ENCODE assay signal across 8 cellular contexts in genomic region chr4:2468464-2469191, GRCh38. TPM values are rescaled to one million over a fixed set of nuclear protein-coding genes. Genes with fewer than 3 reads are reported as not detected.
DNase-seq lines count a peak whose midpoint lies in the region; ATAC-seq lines count a peak whose summit lies in the region.

TSS of gene RNF4 (plus strand) at chr4:2469106. CDS start at chr4:2490494, 21,388 bp downstream.

- DNase-seq in CD8-positive, alpha-beta memory T cell: peak; percentile 91 to 97 (median 95)
- peak; percentile 80 for DNase-seq in HS-5 (ENCODE audit: low read depth)
- peak; percentile 95 for DNase-seq in NK-92 treated with Interleukin-12 subunit alpha and Interleukin-12 subunit beta, amount 100 ng/mL, for 24 hours (lab: John Stamatoyannopoulos, UW)
- DNase-seq in activated CD8-positive, alpha-beta memory T cell treated with anti-CD3 and anti-CD28 coated beads for 24 hours: peak; percentile 94
- peak; percentile 92 to 93 (median 93) for DNase-seq in effector memory CD4-positive, alpha-beta T cell
- peak; percentile 98 for DNase-seq in medulla oblongata (ENCODE audit: extremely low spot score)
- peak; percentile 93 for DNase-seq in stimulated activated CD8-positive, alpha-beta memory T cell treated with anti-CD3 and anti-CD28 coated beads, Interleukin-12 subunit alpha, Interleukin-12 subunit beta, amount 100 ng/mL, for 1 hour (ENCODE audit: low read depth)

- no peaks in the 10 kb centered on the region for H3K9me3 ChIP-seq in CD8-positive, alpha-beta memory T cell (ENCODE audit: low read length)
- H3K9me3 ChIP-seq in effector memory CD4-positive, alpha-beta T cell (ENCODE audit: control insufficient read depth, low read length): no peaks in the 10 kb centered on the region

- POLR2A ChIA-PET in CD8-positive, alpha-beta memory T cell (lab: Charles Lee): interaction anchor here (0.5 to 2.3 kb wide), 22 partner anchors 10 to 756 kb away, joined by 3 to 18 read pairs (median 4); partner anchors contain the start of genes CFAP99, FAM193A, GRK4 and HAUS3

- no peaks in the 10 kb centered on the region for H3K27me3 Mint-ChIP-seq in CD8-positive, alpha-beta memory T cell

- H3K4me1 Mint-ChIP-seq in CD8-positive, alpha-beta memory T cell: peaks cover 44 to 60% (median 50%) of the 10 kb centered on the region in 3 donors

- H3K27ac ChIP-seq in CD8-positive, alpha-beta memory T cell (ENCODE audit: low read depth, low read length): peak within 1 kb of the TSS; percentile 97
- peak within 1 kb of the TSS; percentile 98 for H3K27ac ChIP-seq in effector memory CD4-positive, alpha-beta T cell (ENCODE audit: insufficient read depth, low read length, poor library complexity, severe bottlenecking)

- CTCF ChIA-PET in CD8-positive, alpha-beta memory T cell (lab: Charles Lee): interaction anchor here (0.8 to 2.1 kb wide), 6 partner anchors 11 to 248 kb away, joined by 3 to 8 read pairs (median 7); partner anchors contain the start of genes CFAP99 and ZFYVE28

- no peaks in the 10 kb centered on the region for H3K27me3 ChIP-seq in CD8-positive, alpha-beta memory T cell (ENCODE audit: insufficient read depth, low read length, poor library complexity, severe bottlenecking)
- no peaks in the 10 kb centered on the region for H3K27me3 ChIP-seq in effector memory CD4-positive, alpha-beta T cell (replicated peaks; ENCODE audit: control insufficient read depth, insufficient read depth, low read length, poor library complexity, severe bottlenecking)

- peaks cover 43% of the 10 kb centered on the region for H3K4me1 ChIP-seq in CD8-positive, alpha-beta memory T cell (ENCODE audit: insufficient read depth, low read length)
- H3K4me1 ChIP-seq in effector memory CD4-positive, alpha-beta T cell (ENCODE audit: control insufficient read depth, insufficient read depth, low read length, poor library complexity, severe bottlenecking): peaks cover 34% of the 10 kb centered on the region

- H3K36me3 Mint-ChIP-seq in CD8-positive, alpha-beta memory T cell: peaks cover 0 to 46% (median 9%) of the 10 kb centered on the region in 3 donors

- peaks cover 15% of the 10 kb centered on the region for H3K36me3 ChIP-seq in CD8-positive, alpha-beta memory T cell (ENCODE audit: insufficient read depth, low read length)
- H3K36me3 ChIP-seq in effector memory CD4-positive, alpha-beta T cell (ENCODE audit: control insufficient read depth, insufficient read depth, low read length): peaks cover 12% of the 10 kb centered on the region

- no peaks in the 10 kb centered on the region for H3K9me3 Mint-ChIP-seq in CD8-positive, alpha-beta memory T cell

- peak within 1 kb of the TSS; percentile 98 to 99 (median 98) for H3K27ac Mint-ChIP-seq in CD8-positive, alpha-beta memory T cell

- peak within 1 kb of the TSS; percentile 87 for H3K4me3 ChIP-seq in CD8-positive, alpha-beta memory T cell (ENCODE audit: low read length)
- peak within 1 kb of the TSS; percentile 89 for H3K4me3 ChIP-seq in effector memory CD4-positive, alpha-beta T cell (ENCODE audit: insufficient read depth, low read depth, low read length, poor library complexity, severe bottlenecking)

- ATAC-seq in GM19468 (IDR thresholded peaks at IDR 0.05; ENCODE audit: extremely low read depth, unreplicated experiment): peak; percentile 67

- peak within 1 kb of the TSS; percentile 92 to 98 (median 97) for H3K4me3 Mint-ChIP-seq in CD8-positive, alpha-beta memory T cell

RNA-seq across cellular contexts. Expression of gene RNF4, which starts in this region (rescaled TPM):
- total RNA-seq in CD8-positive, alpha-beta memory T cell: 10 to 100 TPM; 95.4 to 98.1 TPM
- polyA plus RNA-seq in CD8-positive, alpha-beta memory T cell: 94.8 TPM

Comparison
In these comparisons a context has a peak if more than half of its experiments do, and no peak if none do; other contexts are left out.
1. Peak in every context shown above with its lines: DNase-seq, ATAC-seq, H3K4me3 ChIP-seq and H3K27ac ChIP-seq.